ENCODE assay signal across 9 cellular contexts in genomic region chr19:13100031-13100588, GRCh38. TPM values are rescaled to one million over a fixed set of nuclear protein-coding genes. Genes with fewer than 3 reads are reported as not detected.
DNase-seq lines count a peak whose midpoint lies in the region; ATAC-seq, FAIRE-seq and TF ChIP-seq lines count a peak whose summit lies in the region.
"Had no signal": no experiment of that assay in that cellular context is flagged by ENCODE, and none has a peak within 500 bp of the region (broad histone marks: within the 10 kb centered on the region; RNA-seq: fewer than 3 reads in every experiment).

No MANE protein-coding gene starts in this region.

- in situ Hi-C loops in mammary epithelial cell (cut with MboI; ENCODE audit: low sequenced_read_pairs in 2 of 2) = no loop called here

- ATAC-seq in HG02840 (IDR thresholded peaks at IDR 0.05; ENCODE audit: low FRiP score, unreplicated experiment) (no peak), HG03097 (IDR thresholded peaks at IDR 0.05; ENCODE audit: low FRiP score, unreplicated experiment) (no peak)

- peaks cover 2% of the 10 kb centered on the region for H3K36me3 ChIP-seq in mammary epithelial cell (ENCODE audit: insufficient read depth, low read length)
- peaks cover 0 to 8% (median 2%) of the 10 kb centered on the region in 4 donors for H3K36me3 ChIP-seq in sigmoid colon
- no peaks in the 10 kb centered on the region; the same call in 1 of the 2 replicates for H3K36me3 ChIP-seq in H7 (replicated peaks; ENCODE audit: control insufficient read depth, insufficient read depth, low read length)

- no peak overlapping the region for H3K4me3 ChIP-seq in mammary epithelial cell (replicated peaks in 1 of 3; ENCODE audit: insufficient read depth in 1 of 3, low read depth in 2 of 3, low read length in 3 of 3)
- peak overlapping the region in 2 of 4 donors; percentile 43 to 58 for H3K4me3 ChIP-seq in sigmoid colon
- no peak overlapping the region for H3K4me3 ChIP-seq in H7 (ENCODE audit: insufficient read depth, low read depth, low read length)

- no peaks in the 10 kb centered on the region for H3K4me1 ChIP-seq in mammary epithelial cell (ENCODE audit: insufficient read depth, low read length)
- peaks cover 0 to 78% (median 64%) of the 10 kb centered on the region in 4 donors for H3K4me1 ChIP-seq in sigmoid colon

- peaks cover 7% of the 10 kb centered on the region for H3K36me3 Mint-ChIP-seq in T-helper 1 cell treated with Interleukin-12 subunit alpha and Interleukin-12 subunit beta and Interleukin-4 antibody, amounts not matched to agents 30 μg/mL and 1 μg/mL, for 36 hours (ENCODE audit: low read depth)

- peak overlapping the region; percentile 69 for H3K4me3 Mint-ChIP-seq in T-helper 1 cell treated with Interleukin-12 subunit alpha and Interleukin-12 subunit beta and Interleukin-4 antibody, amounts not matched to agents 30 μg/mL and 1 μg/mL, for 36 hours

- peak; percentile 99 for FAIRE-seq in GM12891 (lab: Jason Lieb, UNC)

- intact Hi-C loops in mammary epithelial cell (cut with micrococcal nuclease) = no loop called here
- intact Hi-C loops in sigmoid colon (cut with DNase I) = loop anchor here (5.0 to 10.0 kb wide), 2 partner anchors 52 to 215 kb away; partner anchors contain the start of genes DNASE2, IER2, KLF1 and STX10

- 94% methylated on average over 9 of the region's 12 CpGs for WGBS in mammary epithelial cell (ENCODE audit: low coverage, missing lambda C conversion rate)
- WGBS in sigmoid colon, 2 donors = 57 to 74% methylated on average over 12 of the region's 12 CpGs

- no peak overlapping the region for H3K9ac ChIP-seq in mammary epithelial cell (ENCODE audit: insufficient read depth, low read length)

- peak overlapping the region; percentile 89 for H3K27ac Mint-ChIP-seq in T-helper 1 cell treated with Interleukin-12 subunit alpha and Interleukin-12 subunit beta and Interleukin-4 antibody, amounts not matched to agents 30 μg/mL and 1 μg/mL, for 36 hours

- H3K27ac ChIP-seq in mammary epithelial cell (ENCODE audit: insufficient read depth, low read depth, low read length) = no peak overlapping the region
- peak overlapping the region; percentile 85 to 95 (median 87) for H3K27ac ChIP-seq in sigmoid colon
- H3K27ac ChIP-seq: epithelial cell of prostate had no signal

- DNase-seq in GM12891 (ENCODE audit: insufficient read length, low spot score) = peak; percentile 71
- DNase-seq in mammary epithelial cell = peak; percentile 17
- DNase-seq in sigmoid colon = no peak
- no peak for DNase-seq in H7
- DNase-seq in SW 1271 (lab: John Stamatoyannopoulos, UW) = no peak

- peaks cover 5% of the 10 kb centered on the region for H3K9me3 Mint-ChIP-seq in T-helper 1 cell treated with Interleukin-12 subunit alpha and Interleukin-12 subunit beta and Interleukin-4 antibody, amounts not matched to agents 30 μg/mL and 1 μg/mL, for 36 hours

- H2AFZ ChIP-seq in mammary epithelial cell (ENCODE audit: low read depth, low read length) = no peak overlapping the region

- H3K4me1 Mint-ChIP-seq in T-helper 1 cell treated with Interleukin-12 subunit alpha and Interleukin-12 subunit beta and Interleukin-4 antibody, amounts not matched to agents 30 μg/mL and 1 μg/mL, for 36 hours (ENCODE audit: low read depth) = peaks cover 33% of the 10 kb centered on the region

- no peaks in the 10 kb centered on the region for H4K20me1 ChIP-seq in mammary epithelial cell (ENCODE audit: insufficient read depth, low read length)

- no peak for TF ChIP-seq EP300 in sigmoid colon (IDR thresholded peaks at IDR 0.05)

- no peak overlapping the region for H3K4me2 ChIP-seq in mammary epithelial cell (ENCODE audit: insufficient read depth, low read depth, low read length)

- CTCF ChIA-PET in mammary epithelial cell (lab: Charles Lee; ENCODE audit: low non-redundant PET) = no interaction called here

- TF ChIP-seq POLR2A in GM12891 (IDR thresholded peaks at IDR 0.05; ENCODE audit: low read depth, low read length) (no peak), sigmoid colon (IDR thresholded peaks at IDR 0.05) (no peak)

- H3K9me3 ChIP-seq in mammary epithelial cell (replicated peaks; ENCODE audit: insufficient read depth, low read length) (no peaks in the 10 kb centered on the region), sigmoid colon (no peaks in the 10 kb centered on the region)

- dilution Hi-C loops in mammary epithelial cell (cut with HindIII; ENCODE audit: low sequenced_read_pairs) = no loop called here

- TF ChIP-seq CTCF in mammary epithelial cell (conservative IDR thresholded peaks at IDR 0.05 in 1 of 2, IDR thresholded peaks at IDR 0.05 in 1 of 2; ENCODE audit: extremely low read depth in 1 of 2, insufficient read depth in 1 of 2, low read depth in 1 of 2, low read length in 2 of 2) = no peak
- TF ChIP-seq CTCF in sigmoid colon (IDR thresholded peaks at IDR 0.05) = no peak

- no TSS peak for BruUV-seq in mammary epithelial cell (replicated peaks; lab: Mats Ljungman, UMichigan)

- H3K79me2 ChIP-seq in mammary epithelial cell (ENCODE audit: insufficient read depth, low read length) = no peaks in the 10 kb centered on the region

- peaks cover 28% of the 10 kb centered on the region for H3K27me3 Mint-ChIP-seq in T-helper 1 cell treated with Interleukin-12 subunit alpha and Interleukin-12 subunit beta and Interleukin-4 antibody, amounts not matched to agents 30 μg/mL and 1 μg/mL, for 36 hours (ENCODE audit: low read depth)

- H3K27me3 ChIP-seq in mammary epithelial cell (ENCODE audit: insufficient read depth, low read length) = no peaks in the 10 kb centered on the region
- H3K27me3 ChIP-seq in sigmoid colon = no peaks in the 10 kb centered on the region
- peaks cover 60% of the 10 kb centered on the region for H3K27me3 ChIP-seq in H7 (ENCODE audit: control insufficient read depth, insufficient read depth, low read length)

TF ChIP-seq in GM12891, 5 proteins besides CTCF, POLR2A, EP300 and RAD21:
- TF ChIP-seq POU2F2 (IDR thresholded peaks at IDR 0.05; ENCODE audit: low read depth, low read length) (peak; percentile 94; the same call in 1 of the 2 replicates), PAX5 (IDR thresholded peaks at IDR 0.05; ENCODE audit: insufficient read depth, low read length, severe bottlenecking) (peak; percentile 85), POLR2AphosphoS5 (IDR thresholded peaks at IDR 0.05; ENCODE audit: low read depth, low read length) (peak; percentile 47; the same call in 1 of the 2 replicates), SPI1 (IDR thresholded peaks at IDR 0.05; ENCODE audit: low read depth, low read length) (no peak), TAF1 (IDR thresholded peaks at IDR 0.05; ENCODE audit: low read depth, low read length) (no peak)
TF ChIP-seq in GM12891: peak in this region for 3.

RNA-seq across cellular contexts. Expression of gene LYL1, which starts 2.5 kb away (rescaled TPM):
- polyA plus RNA-seq in GM12891 (2012; ENCODE audit: low read depth, missing spikeins) = 5.6 TPM
- total RNA-seq in mammary epithelial cell (not detected), sigmoid colon (10 to 100 TPM; 13.0 to 17.8 (median 15.2) TPM)
- polyA plus RNA-seq in mammary epithelial cell (not detected), sigmoid colon (10 to 100 TPM in 1 of 3 donors, 1 to 10 TPM in 2; 3.0 to 18.4 (median 3.7) TPM)
- polyA minus RNA-seq in mammary epithelial cell = not detected
- total RNA-seq in H7 (2014; rRNA removed; shearing (Covaris generic)) = 1.5 and 1.7 TPM in 2 replicates

RNA-seq across cellular contexts. Expression of gene TRMT1, which starts 16.4 kb away (rescaled TPM):
- 39.2 TPM for polyA plus RNA-seq in GM12891 (2012; ENCODE audit: low read depth, missing spikeins)
- 10 to 100 TPM; 28.7 to 56.2 TPM for total RNA-seq in mammary epithelial cell
- polyA plus RNA-seq in mammary epithelial cell = 39.3 TPM
- polyA minus RNA-seq in mammary epithelial cell = 66.7 TPM
- 10 to 100 TPM; 17.4 to 25.8 (median 21.9) TPM for total RNA-seq in sigmoid colon
- polyA plus RNA-seq in sigmoid colon = 10 to 100 TPM in 2 of 3 donors, 1 to 10 TPM in 1; 6.7 to 48.6 (median 10.2) TPM
- total RNA-seq in H7 (2014; rRNA removed; shearing (Covaris generic)) = 81.5 and 89.1 TPM in 2 replicates

RNA-seq across cellular contexts. Expression of gene NACC1, which starts 18.0 kb away (rescaled TPM):
- 24.0 TPM for polyA plus RNA-seq in GM12891 (2012; ENCODE audit: low read depth, missing spikeins)
- total RNA-seq in mammary epithelial cell (100 to 1,000 TPM in 1 of 2 donors, 10 to 100 TPM in 1; 76.2 to 106 TPM), sigmoid colon (10 to 100 TPM in 3 of 4 donors, 1 to 10 TPM in 1; 8.1 to 20.5 (median 17.3) TPM)
- polyA plus RNA-seq in mammary epithelial cell (90.9 TPM), sigmoid colon (10 to 100 TPM; 15.0 to 67.2 (median 26.4) TPM)
- polyA minus RNA-seq in mammary epithelial cell = 45.9 TPM
- total RNA-seq in H7 (2014; rRNA removed; shearing (Covaris generic)) = 254 and 292 TPM in 2 replicates

RNA-seq across cellular contexts. Expression of gene STX10, which starts 50.1 kb away (rescaled TPM):
- 42.4 TPM for polyA plus RNA-seq in GM12891 (2012; ENCODE audit: low read depth, missing spikeins)
- 10 to 100 TPM; 33.7 to 48.0 TPM for total RNA-seq in mammary epithelial cell
- 67.4 TPM for polyA plus RNA-seq in mammary epithelial cell
- 102 TPM for polyA minus RNA-seq in mammary epithelial cell
- total RNA-seq in sigmoid colon = 10 to 100 TPM; 65.3 to 87.0 (median 76.8) TPM
- 100 to 1,000 TPM in 1 of 3 donors, 10 to 100 TPM in 2; 63.1 to 127 (median 64.0) TPM for polyA plus RNA-seq in sigmoid colon
- total RNA-seq in H7 (2014; rRNA removed; shearing (Covaris generic)) = 60.1 and 60.7 TPM in 2 replicates

RNA-seq across cellular contexts. Expression of gene IER2, which starts 50.1 kb away (rescaled TPM):
- 61.4 TPM for polyA plus RNA-seq in GM12891 (2012; ENCODE audit: low read depth, missing spikeins)
- total RNA-seq in mammary epithelial cell (100 to 1,000 TPM in 1 of 2 donors, 10 to 100 TPM in 1; 16.2 to 108 TPM), sigmoid colon (100 to 1,000 TPM in 2 of 4 donors, 10 to 100 TPM in 2; 30.3 to 215 (median 85.6) TPM)
- polyA plus RNA-seq in mammary epithelial cell (42.1 TPM), sigmoid colon (100 to 1,000 TPM in 2 of 3 donors, 10 to 100 TPM in 1; 62.9 to 163 (median 138) TPM)
- 25.5 TPM for polyA minus RNA-seq in mammary epithelial cell
- total RNA-seq in H7 (2014; rRNA removed; shearing (Covaris generic)) = 34.5 and 56.4 TPM in 2 replicates

Comparison
In these comparisons a context has a peak if more than half of its experiments do, and no peak if none do; other contexts are left out.
1. DNase-seq: peak in GM12891 (single experiment) and mammary epithelial cell (single experiment); none in sigmoid colon (single experiment), H7 (single experiment) and SW 1271 (0 of 2).